Comparison of ENCODE assay signal across 1 cellular context in the genomic region with DNA sequence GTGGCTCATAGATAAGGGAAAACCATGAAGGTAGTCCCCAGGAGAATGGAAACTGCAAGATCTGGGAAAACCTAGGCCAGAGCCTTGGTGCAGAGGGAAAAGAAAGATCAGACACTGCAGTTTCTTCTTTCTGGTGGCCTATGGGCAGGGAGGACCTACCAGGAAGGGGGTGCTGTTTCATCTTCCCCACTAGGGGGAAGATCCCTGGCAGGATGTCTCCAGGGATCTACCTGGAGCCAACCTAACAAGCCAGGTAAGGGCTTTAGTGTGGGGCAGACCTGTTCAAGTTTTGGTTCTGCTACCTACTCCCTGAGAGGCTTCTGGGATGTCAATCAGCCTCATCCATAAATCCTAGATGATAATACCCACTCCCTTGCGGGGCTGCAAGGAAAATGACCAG.
TF ChIP-seq lines count a peak whose summit lies in the region.

No MANE protein-coding gene starts in this region.

TF ChIP-seq in SK-N-SH treated with all-trans-retinoic acid at 6 μM for 48 hours, 23 proteins besides CTCF, POLR2A, EP300 and RAD21 (continued from another document):
- TF ChIP-seq, protein P1, sequence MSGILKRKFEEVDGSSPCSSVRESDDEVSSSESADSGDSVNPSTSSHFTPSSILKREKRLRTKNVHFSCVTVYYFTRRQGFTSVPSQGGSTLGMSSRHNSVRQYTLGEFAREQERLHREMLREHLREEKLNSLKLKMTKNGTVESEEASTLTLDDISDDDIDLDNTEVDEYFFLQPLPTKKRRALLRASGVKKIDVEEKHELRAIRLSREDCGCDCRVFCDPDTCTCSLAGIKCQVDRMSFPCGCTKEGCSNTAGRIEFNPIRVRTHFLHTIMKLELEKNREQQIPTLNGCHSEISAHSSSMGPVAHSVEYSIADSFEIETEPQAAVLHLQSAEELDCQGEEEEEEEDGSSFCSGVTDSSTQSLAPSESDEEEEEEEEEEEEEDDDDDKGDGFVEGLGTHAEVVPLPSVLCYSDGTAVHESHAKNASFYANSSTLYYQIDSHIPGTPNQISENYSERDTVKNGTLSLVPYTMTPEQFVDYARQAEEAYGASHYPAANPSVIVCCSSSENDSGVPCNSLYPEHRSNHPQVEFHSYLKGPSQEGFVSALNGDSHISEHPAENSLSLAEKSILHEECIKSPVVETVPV (CRISPR knock-in tag; IDR thresholded peaks at IDR 0.05), result no peak
- TF ChIP-seq ZFP3 (CRISPR knock-in tag; IDR thresholded peaks at IDR 0.05) (no peak), ZNF565 (CRISPR knock-in tag; conservative IDR thresholded peaks at IDR 0.05; ENCODE audit: low read depth) (no peak), BACH2 (CRISPR knock-in tag; IDR thresholded peaks at IDR 0.05; ENCODE audit: borderline replicate concordance) (no peak), CSDC2 (CRISPR knock-in tag; IDR thresholded peaks at IDR 0.05) (no peak), TOX (CRISPR knock-in tag; IDR thresholded peaks at IDR 0.05; ENCODE audit: borderline replicate concordance) (no peak), ZNF70 (CRISPR knock-in tag; IDR thresholded peaks at IDR 0.05) (no peak), GLIS3 (CRISPR knock-in tag; IDR thresholded peaks at IDR 0.05) (no peak), ZC3H10 (CRISPR knock-in tag; IDR thresholded peaks at IDR 0.05) (no peak), RARB (CRISPR knock-in tag; IDR thresholded peaks at IDR 0.05) (no peak), OSR1 (CRISPR knock-in tag; IDR thresholded peaks at IDR 0.05) (no peak), TCF4 (CRISPR knock-in tag; IDR thresholded peaks at IDR 0.05; ENCODE audit: borderline replicate concordance) (no peak), SNAI2 (CRISPR knock-in tag; IDR thresholded peaks at IDR 0.05) (no peak)
